Comparison of ENCODE assay signal across 1 cellular context in the genomic region with DNA sequence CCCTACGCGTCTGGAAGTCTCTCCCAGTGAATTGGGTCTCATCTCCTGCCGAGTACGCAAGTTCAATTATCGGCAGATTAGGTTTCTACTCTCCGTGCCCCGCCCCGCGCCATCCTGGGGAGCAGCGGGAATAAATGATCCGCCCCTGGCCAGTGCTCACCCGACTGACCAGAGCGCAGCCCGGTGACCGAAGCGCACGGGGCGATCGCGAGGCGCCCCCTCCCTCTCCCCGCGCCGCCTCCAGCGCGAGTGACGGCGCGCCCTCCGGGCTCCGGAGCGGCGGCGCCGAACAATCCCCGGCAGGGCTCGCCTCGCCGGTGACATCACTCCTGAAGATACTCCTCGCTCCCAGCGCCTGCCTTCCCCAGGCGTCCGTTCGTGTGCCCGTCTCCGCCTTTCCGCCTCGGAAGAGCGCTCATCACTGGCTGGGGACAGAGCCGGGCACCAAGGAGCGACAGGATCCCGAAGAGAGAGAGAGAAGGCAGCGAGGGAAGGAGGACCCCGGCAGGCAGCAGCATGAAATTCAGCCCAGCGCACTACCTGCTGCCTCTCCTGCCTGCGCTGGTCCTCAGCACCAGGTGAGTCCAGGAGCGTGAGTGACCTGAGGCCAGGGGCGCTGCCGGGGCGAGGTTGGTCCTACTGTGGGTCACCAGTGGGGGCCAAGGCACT.
TF ChIP-seq lines count a peak whose summit lies in the region.

Gene LUZP2, plus strand, starts transcription at position 326 of the 669 bp plus-strand sequence.

TF ChIP-seq in HepG2, 621 proteins besides CTCF, POLR2A, EP300 and RAD21:
- TF ChIP-seq ZNF563 (CRISPR knock-in tag; IDR thresholded peaks at IDR 0.05) (no peak), ZNF577 (CRISPR knock-in tag; IDR thresholded peaks at IDR 0.05; ENCODE audit: borderline replicate concordance, low read depth) (no peak), ZMAT3 (CRISPR knock-in tag; conservative IDR thresholded peaks at IDR 0.05) (no peak), ZNF674 (CRISPR knock-in tag; IDR thresholded peaks at IDR 0.05; ENCODE audit: low read depth) (no peak), ZBTB7B (CRISPR knock-in tag; IDR thresholded peaks at IDR 0.05) (no peak), ZSCAN25 (CRISPR knock-in tag; IDR thresholded peaks at IDR 0.05) (no peak), ATRX (CRISPR knock-in tag; IDR thresholded peaks at IDR 0.05; ENCODE audit: borderline replicate concordance) (no peak), ZNF205 (CRISPR knock-in tag; IDR thresholded peaks at IDR 0.05) (no peak), PRPF4 (IDR thresholded peaks at IDR 0.05; ENCODE audit: low read depth, low read length, poor library complexity, severe bottlenecking) (no peak)
- TF ChIP-seq, protein P1, sequence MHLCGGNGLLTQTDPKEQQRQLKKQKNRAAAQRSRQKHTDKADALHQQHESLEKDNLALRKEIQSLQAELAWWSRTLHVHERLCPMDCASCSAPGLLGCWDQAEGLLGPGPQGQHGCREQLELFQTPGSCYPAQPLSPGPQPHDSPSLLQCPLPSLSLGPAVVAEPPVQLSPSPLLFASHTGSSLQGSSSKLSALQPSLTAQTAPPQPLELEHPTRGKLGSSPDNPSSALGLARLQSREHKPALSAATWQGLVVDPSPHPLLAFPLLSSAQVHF (CRISPR knock-in tag; IDR thresholded peaks at IDR 0.05): no peak
TF ChIP-seq in HepG2: peak in this region for 0.
